ENCODE assay signal across 8 cellular contexts in genomic region chr6:30684386-30685156, GRCh38. TPM values are rescaled to one million over a fixed set of nuclear protein-coding genes. Genes with fewer than 3 reads are reported as not detected.
DNase-seq lines count a peak whose midpoint lies in the region; ATAC-seq and TF ChIP-seq lines count a peak whose summit lies in the region.

No MANE protein-coding gene starts in this region.

- no peaks in the 10 kb centered on the region for H3K36me3 ChIP-seq in ectodermal cell (ENCODE audit: control insufficient read depth, insufficient read depth, low read length)
- no peaks in the 10 kb centered on the region for H3K36me3 ChIP-seq in mucosa of descending colon (ENCODE audit: low read depth)
- peaks cover 11% of the 10 kb centered on the region for H3K36me3 ChIP-seq in thoracic aorta

- H3K4me1 ChIP-seq in ectodermal cell (ENCODE audit: control insufficient read depth, insufficient read depth, low read length) (peaks cover 59% of the 10 kb centered on the region), mucosa of descending colon (ENCODE audit: low read depth) (peaks cover 19% of the 10 kb centered on the region), thoracic aorta (ENCODE audit: control insufficient read depth in 1 of 2, low read depth in 2 of 2) (peaks cover 38 to 53% of the 10 kb centered on the region in 2 donors)

- ATAC-seq in mucosa of descending colon, result peak; percentile 6
- ATAC-seq in thoracic aorta (ENCODE audit: insufficient number of reproducible peaks, low FRiP score, low read depth), result no peak
- no peak for ATAC-seq in HG03571 (IDR thresholded peaks at IDR 0.05; ENCODE audit: unreplicated experiment)
- no peak for ATAC-seq in HG02973 (IDR thresholded peaks at IDR 0.05; ENCODE audit: unreplicated experiment)

- DNase-seq in activated T-cell treated with anti-CD3 and anti-CD28 coated beads for 1 hour (ENCODE audit: low read depth) (peak; percentile 47), activated T-cell treated with anti-CD3 and anti-CD28 coated beads for 4 hours (no peak), mucosa of descending colon (peak in 2 of 3 donors; percentile 72 to 89), thoracic aorta (ENCODE audit: low spot score) (no peak)

- H3K9me3 ChIP-seq in ectodermal cell (ENCODE audit: control insufficient read depth, low read length), result no peaks in the 10 kb centered on the region
- no peaks in the 10 kb centered on the region for H3K9me3 ChIP-seq in mucosa of descending colon
- H3K9me3 ChIP-seq in thoracic aorta, result no peaks in the 10 kb centered on the region

- H3K27me3 ChIP-seq in ectodermal cell (ENCODE audit: control insufficient read depth, insufficient read depth, low read length, poor library complexity, severe bottlenecking), result no peaks in the 10 kb centered on the region
- H3K27me3 ChIP-seq in thoracic aorta (replicated peaks; ENCODE audit: insufficient read depth), result no peaks in the 10 kb centered on the region

- H3K27ac ChIP-seq in ectodermal cell (ENCODE audit: insufficient read depth, low read depth, low read length, poor library complexity, severe bottlenecking) (no peak overlapping the region), thoracic aorta (peak overlapping the region; percentile 100)

- intact Hi-C loops in mucosa of descending colon (cut with DNase I, micrococcal nuclease), result no loop called here

- peak overlapping the region; percentile 77 for H3K4me3 ChIP-seq in WI38 (ENCODE audit: low read depth, low read length)
- peak overlapping the region; percentile 40 for H3K4me3 ChIP-seq in ectodermal cell (ENCODE audit: insufficient read depth, low read depth, low read length)
- H3K4me3 ChIP-seq in mucosa of descending colon, result peak overlapping the region; percentile 22
- H3K4me3 ChIP-seq in thoracic aorta, result peak overlapping the region; percentile 99

- WGBS in ectodermal cell, 2 experiments, result 74 to 81% methylated on average over 18 to 20 of the region's 21 CpGs

- TF ChIP-seq CTCF in WI38 (IDR thresholded peaks at IDR 0.05; ENCODE audit: low read depth, low read length) (no peak), mucosa of descending colon (IDR thresholded peaks at IDR 0.05) (no peak), thoracic aorta (IDR thresholded peaks at IDR 0.05) (no peak)

RNA-seq across cellular contexts. Expression of gene PPP1R18, which starts 1.9 kb away (rescaled TPM):
- 56.8 TPM for polyA plus RNA-seq in ectodermal cell (2013, experiment 1 of 4)
- 62.0 TPM for polyA plus RNA-seq in ectodermal cell (2013, experiment 2 of 4)
- polyA plus RNA-seq in ectodermal cell (2013, experiment 3 of 4), result 54.7 TPM
- polyA plus RNA-seq in ectodermal cell (2013, experiment 4 of 4), result 61.8 TPM
- total RNA-seq in mucosa of descending colon (10 to 100 TPM in 2 of 3 donors, 1 to 10 TPM in 1; 8.6 to 55.1 (median 22.1) TPM), thoracic aorta (10 to 100 TPM; 65.7 to 88.2 TPM)

RNA-seq across cellular contexts. Expression of gene NRM, which starts 6.2 kb away (rescaled TPM):
- 76.5 TPM for polyA plus RNA-seq in ectodermal cell (2013, experiment 1 of 4)
- 72.5 TPM for polyA plus RNA-seq in ectodermal cell (2013, experiment 2 of 4)
- polyA plus RNA-seq in ectodermal cell (2013, experiment 3 of 4), result 59.8 TPM
- polyA plus RNA-seq in ectodermal cell (2013, experiment 4 of 4), result 70.5 TPM
- total RNA-seq in mucosa of descending colon (10 to 100 TPM in 1 of 3 donors, 1 to 10 TPM in 2; 4.3 to 10.2 (median 6.1) TPM), thoracic aorta (10 to 100 TPM in 1 of 2 donors, 1 to 10 TPM in 1; 2.3 to 17.1 TPM)

RNA-seq across cellular contexts. Expression of gene DHX16, which starts 11.8 kb away (rescaled TPM):
- 36.3 TPM for polyA plus RNA-seq in ectodermal cell (2013, experiment 1 of 4)
- 34.9 TPM for polyA plus RNA-seq in ectodermal cell (2013, experiment 2 of 4)
- polyA plus RNA-seq in ectodermal cell (2013, experiment 3 of 4), result 29.0 TPM
- polyA plus RNA-seq in ectodermal cell (2013, experiment 4 of 4), result 29.8 TPM
- 10 to 100 TPM; 31.0 to 36.2 (median 36.0) TPM for total RNA-seq in mucosa of descending colon
- total RNA-seq in thoracic aorta, result 10 to 100 TPM; 27.4 to 55.2 TPM

RNA-seq across cellular contexts. Expression of gene MDC1, which starts 32.5 kb away (rescaled TPM):
- 97.8 TPM for polyA plus RNA-seq in ectodermal cell (2013, experiment 1 of 4)
- 99.6 TPM for polyA plus RNA-seq in ectodermal cell (2013, experiment 2 of 4)
- polyA plus RNA-seq in ectodermal cell (2013, experiment 3 of 4), result 94.9 TPM
- 96.9 TPM for polyA plus RNA-seq in ectodermal cell (2013, experiment 4 of 4)
- total RNA-seq in mucosa of descending colon (10 to 100 TPM; 15.2 to 34.3 (median 29.5) TPM), thoracic aorta (10 to 100 TPM; 16.6 to 22.6 TPM)

RNA-seq across cellular contexts. Expression of gene TUBB, which starts 35.6 kb away (rescaled TPM):
- 2,935 TPM for polyA plus RNA-seq in ectodermal cell (2013, experiment 1 of 4)
- 2,959 TPM for polyA plus RNA-seq in ectodermal cell (2013, experiment 2 of 4)
- polyA plus RNA-seq in ectodermal cell (2013, experiment 3 of 4), result 2,164 TPM
- 2,353 TPM for polyA plus RNA-seq in ectodermal cell (2013, experiment 4 of 4)
- total RNA-seq in mucosa of descending colon (100 to 1,000 TPM; 113 to 328 (median 307) TPM), thoracic aorta (100 to 1,000 TPM; 172 to 243 TPM)

Comparison
In these comparisons a context has a peak if more than half of its experiments do, and no peak if none do; other contexts are left out.
1. DNase-seq: peak in activated T-cell treated with anti-CD3 and anti-CD28 coated beads for 1 hour (single experiment) and mucosa of descending colon (2 of 3); none in activated T-cell treated with anti-CD3 and anti-CD28 coated beads for 4 hours (single experiment) and thoracic aorta (single experiment).
2. H3K4me3 ChIP-seq: peak in every context shown above with its lines; median percentile 99 in thoracic aorta; 77 in WI38; 40 in ectodermal cell; 22 in mucosa of descending colon.